8 cellular contexts compared by ENCODE assay signal in genomic region chr2:3242747-3243369, GRCh38.
DNase-seq lines count a peak whose midpoint lies in the region; ATAC-seq lines count a peak whose summit lies in the region.

No MANE protein-coding gene starts in this region.

- no peaks in the 10 kb centered on the region for H3K9me3 ChIP-seq in effector memory CD4-positive, alpha-beta T cell (ENCODE audit: control insufficient read depth, low read length)

- ATAC-seq in GM21723 (IDR thresholded peaks at IDR 0.05; ENCODE audit: unreplicated experiment) (peak; percentile 78), HG03045 (IDR thresholded peaks at IDR 0.05; ENCODE audit: unreplicated experiment) (no peak)

- H3K36me3 ChIP-seq in effector memory CD4-positive, alpha-beta T cell (ENCODE audit: control insufficient read depth, insufficient read depth, low read length): no peaks in the 10 kb centered on the region

- DNase-seq in GF-D8 (lab: John Stamatoyannopoulos, UW): peak; percentile 69
- peak; percentile 62 to 86 for DNase-seq in NOMO-1 (lab: John Stamatoyannopoulos, UW; ENCODE audit: unreplicated experiment in 2 of 2)
- DNase-seq in effector memory CD4-positive, alpha-beta T cell: peak; percentile 24 to 34 (median 24)
- DNase-seq in pons (ENCODE audit: low spot score): no peak
- no peak for DNase-seq in SHP77 (lab: John Stamatoyannopoulos, UW)
- DNase-seq in DMS 273 treated with DMSO at 0.1 percent for 48 hours (lab: John Stamatoyannopoulos, UW): no peak

- peak overlapping the region; percentile 49 for H3K27ac ChIP-seq in effector memory CD4-positive, alpha-beta T cell (ENCODE audit: insufficient read depth, low read length, poor library complexity, severe bottlenecking)

- no peak overlapping the region for H3K4me3 ChIP-seq in effector memory CD4-positive, alpha-beta T cell (ENCODE audit: insufficient read depth, low read depth, low read length, poor library complexity, severe bottlenecking)

- no peaks in the 10 kb centered on the region for H3K27me3 ChIP-seq in effector memory CD4-positive, alpha-beta T cell (replicated peaks; ENCODE audit: control insufficient read depth, insufficient read depth, low read length, poor library complexity, severe bottlenecking)

- H3K4me1 ChIP-seq in effector memory CD4-positive, alpha-beta T cell (ENCODE audit: control insufficient read depth, insufficient read depth, low read length, poor library complexity, severe bottlenecking): peaks cover 37% of the 10 kb centered on the region

Comparison
In these comparisons a context has a peak if more than half of its experiments do, and no peak if none do; other contexts are left out.
1. DNase-seq: peak in GF-D8 (single experiment), NOMO-1 (2 of 2) and effector memory CD4-positive, alpha-beta T cell (3 of 3); none in pons (single experiment), SHP77 (0 of 2) and DMS 273 treated with DMSO at 0.1 percent for 48 hours (single experiment).